In genomic region chr6:120211955-120212792, GRCh38 we compare ENCODE assay signal across 15 cellular contexts.
DNase-seq lines count a peak whose midpoint lies in the region; ATAC-seq, FAIRE-seq and TF ChIP-seq lines count a peak whose summit lies in the region.
"Had no signal": no experiment of that assay in that cellular context is flagged by ENCODE, and none has a peak within 500 bp of the region (broad histone marks: within the 10 kb centered on the region; RNA-seq: fewer than 3 reads in every experiment).

No MANE protein-coding gene starts in this region.

- H3K4me1 ChIP-seq in mammary epithelial cell (ENCODE audit: insufficient read depth, low read length), result no peaks in the 10 kb centered on the region
- peaks cover 26% of the 10 kb centered on the region for H3K4me1 ChIP-seq in HepG2 (ENCODE audit: insufficient read depth, low read length)
- H3K4me1 ChIP-seq in HAP-1, result no peaks in the 10 kb centered on the region
- H3K4me1 ChIP-seq: heart right ventricle, suprapubic skin had no signal

- no peak overlapping the region for H3K4me3 ChIP-seq in mammary epithelial cell (replicated peaks in 1 of 3; ENCODE audit: insufficient read depth in 1 of 3, low read depth in 2 of 3, low read length in 3 of 3)
- H3K4me3 ChIP-seq in HepG2 (replicated peaks in 1 of 3; ENCODE audit: insufficient read depth in 1 of 3, low read depth in 2 of 3, low read length in 3 of 3), result no peak overlapping the region
- H3K4me3 ChIP-seq in HAP-1, result no peak overlapping the region
- H3K4me3 ChIP-seq in H7 (ENCODE audit: insufficient read depth, low read depth, low read length), result no peak overlapping the region
- H3K4me3 ChIP-seq: cardiac muscle cell, heart right ventricle, suprapubic skin had no signal

- intact Hi-C loops in mammary epithelial cell (cut with micrococcal nuclease), result no loop called here
- intact Hi-C loops in HepG2 (cut with micrococcal nuclease; ENCODE audit: unreplicated experiment), result no loop called here

- no peak for TF ChIP-seq CTCF in mammary epithelial cell (conservative IDR thresholded peaks at IDR 0.05 in 1 of 2, IDR thresholded peaks at IDR 0.05 in 1 of 2; ENCODE audit: extremely low read depth in 1 of 2, insufficient read depth in 1 of 2, low read depth in 1 of 2, low read length in 2 of 2)
- no peak for TF ChIP-seq CTCF in HepG2 (CRISPR knock-in tag; IDR thresholded peaks at IDR 0.05)

- TF ChIP-seq RAD21 in HepG2 (CRISPR knock-in tag; IDR thresholded peaks at IDR 0.05), result no peak

- CTCF ChIA-PET in mammary epithelial cell (lab: Charles Lee; ENCODE audit: low non-redundant PET), result no interaction called here
- CTCF ChIA-PET in HepG2 (lab: Yijun Ruan, JAX; ENCODE audit: low intra/inter-chr PET ratio, low total read pairs), result no interaction called here

- TF ChIP-seq POLR2A in HepG2 (IDR thresholded peaks at IDR 0.05; ENCODE audit: insufficient read depth in 1 of 2, low read depth in 2 of 2, low read length in 2 of 2), result no peak

- peak; percentile 30 to 65 for DNase-seq in NOMO-1 (lab: John Stamatoyannopoulos, UW; ENCODE audit: unreplicated experiment in 2 of 2)
- DNase-seq in mammary epithelial cell, result peak; percentile 20
- DNase-seq in HepG2 (ENCODE audit: low spot score), result peak; percentile 64
- DNase-seq in HAP-1 (ENCODE audit: low spot score in 2 of 2), result no peak
- no peak for DNase-seq in globus pallidus (ENCODE audit: low spot score)
- DNase-seq in stimulated activated naive CD4-positive, alpha-beta T cell treated with Interleukin-2 at 50 U/mL for 16 hours (lab: John Stamatoyannopoulos, UW), result no peak
- no peak for DNase-seq in H7
- DNase-seq: activated CD4-positive, CD25-positive, alpha-beta regulatory T cell treated with anti-CD3 and anti-CD28 coated beads, Interleukin-2, amount 50 U/mL, for 72 hours; activated naive CD4-positive, alpha-beta T cell treated with anti-CD3 and anti-CD28 coated beads, Interleukin-2, amount 10 ng/mL, durations not matched to agents 7 days and 5 days; heart right ventricle; stimulated activated CD4-positive, alpha-beta T cell treated with anti-CD3 and anti-CD28 coated beads, Interleukin-15, amount 100 ng/mL, for 24 hours had no signal

- H4K20me1 ChIP-seq in mammary epithelial cell (ENCODE audit: insufficient read depth, low read length) (no peaks in the 10 kb centered on the region), HepG2 (ENCODE audit: insufficient read depth, low read length) (no peaks in the 10 kb centered on the region; the same call in 1 of the 2 replicates)

- H3K9ac ChIP-seq in mammary epithelial cell (ENCODE audit: insufficient read depth, low read length) (no peak overlapping the region), HepG2 (ENCODE audit: insufficient read depth, low read depth, low read length) (no peak overlapping the region)

- ATAC-seq in GM19463 (IDR thresholded peaks at IDR 0.05; ENCODE audit: unreplicated experiment), result peak; percentile 38
- ATAC-seq in HepG2, result peak; percentile 98
- ATAC-seq: heart right ventricle had no signal

- POLR2A ChIA-PET in HepG2 (lab: Yijun Ruan, JAX), result no interaction called here

- H3K27ac ChIP-seq in mammary epithelial cell (ENCODE audit: insufficient read depth, low read depth, low read length) (no peak overlapping the region), HepG2 (ENCODE audit: extremely low read length, insufficient read depth, low read length) (no peak overlapping the region)
- H3K27ac ChIP-seq: cardiac muscle cell, heart right ventricle, suprapubic skin had no signal

- FAIRE-seq in HepG2 (lab: Jason Lieb, UNC), result peak; percentile 79
- FAIRE-seq: D721Med had no signal

- 26% methylated on average over 4 of the region's 4 CpGs for whole genome bisulfite sequencing in mammary epithelial cell (ENCODE audit: low coverage, missing lambda C conversion rate)
- WGBS in HepG2 (ENCODE audit: low lambda C conversion rate), result 24% methylated on average over 4 of the region's 4 CpGs

- H3K4me2 ChIP-seq in mammary epithelial cell (ENCODE audit: insufficient read depth, low read depth, low read length), result no peak overlapping the region
- H3K4me2 ChIP-seq in HepG2 (ENCODE audit: low read depth, low read length), result 0 out of 2 replicates have a peak overlapping the region, but pooled peaks have one; percentile 16

- no peaks in the 10 kb centered on the region for H3K79me2 ChIP-seq in mammary epithelial cell (ENCODE audit: insufficient read depth, low read length)
- H3K79me2 ChIP-seq in HepG2 (ENCODE audit: insufficient read depth, low read length), result no peaks in the 10 kb centered on the region

- H3K9me3 ChIP-seq in mammary epithelial cell (replicated peaks; ENCODE audit: insufficient read depth, low read length) (no peaks in the 10 kb centered on the region), HepG2 (ENCODE audit: low read length) (no peaks in the 10 kb centered on the region), HAP-1 (no peaks in the 10 kb centered on the region)
- H3K9me3 ChIP-seq: suprapubic skin had no signal

- H2AFZ ChIP-seq in mammary epithelial cell (ENCODE audit: low read depth, low read length) (no peak overlapping the region), HepG2 (ENCODE audit: low read length) (no peak overlapping the region)

- no peak for TF ChIP-seq EP300 in HepG2 (IDR thresholded peaks at IDR 0.05; ENCODE audit: low read depth in 2 of 2, low read length in 2 of 2)
- no peak for TF ChIP-seq EP300 in HepG2 (CRISPR knock-in tag; IDR thresholded peaks at IDR 0.05; ENCODE audit: borderline replicate concordance)

- dilution Hi-C loops in mammary epithelial cell (cut with HindIII; ENCODE audit: low sequenced_read_pairs), result no loop called here

- in situ Hi-C loops in mammary epithelial cell (cut with MboI; ENCODE audit: low sequenced_read_pairs in 2 of 2) (no loop called here), HepG2 (cut with HindIII; ENCODE audit: extremely low pct_ligation_motif_present, low pct_unique_long_range_greater_than_20kb) (no loop called here), HAP-1 (cut with MboI; ENCODE audit: low sequenced_read_pairs) (no loop called here)

- no peaks in the 10 kb centered on the region for H3K27me3 ChIP-seq in mammary epithelial cell (ENCODE audit: insufficient read depth, low read length)
- H3K27me3 ChIP-seq in HepG2 (ENCODE audit: control insufficient read depth in 1 of 2, insufficient read depth in 2 of 2, low read length in 2 of 2), result no peaks in the 10 kb centered on the region
- no peaks in the 10 kb centered on the region for H3K27me3 ChIP-seq in HAP-1 (ENCODE audit: low read depth)
- H3K27me3 ChIP-seq in H7 (ENCODE audit: control insufficient read depth, insufficient read depth, low read length), result no peaks in the 10 kb centered on the region
- H3K27me3 ChIP-seq: cardiac muscle cell, heart right ventricle, suprapubic skin had no signal

- no TSS peak for BruUV-seq in mammary epithelial cell (replicated peaks; lab: Mats Ljungman, UMichigan)
- BruUV-seq in HepG2 (replicated peaks; lab: Mats Ljungman, UMichigan), result no TSS peak

- H3K36me3 ChIP-seq in mammary epithelial cell (ENCODE audit: insufficient read depth, low read length), result no peaks in the 10 kb centered on the region
- no peaks in the 10 kb centered on the region for H3K36me3 ChIP-seq in HepG2 (replicated peaks in 1 of 2; ENCODE audit: control insufficient read depth in 1 of 2, insufficient read depth in 2 of 2, low read length in 2 of 2)
- H3K36me3 ChIP-seq in HAP-1 (replicated peaks), result no peaks in the 10 kb centered on the region
- no peaks in the 10 kb centered on the region for H3K36me3 ChIP-seq in H7 (replicated peaks; ENCODE audit: control insufficient read depth, insufficient read depth, low read length)
- H3K36me3 ChIP-seq: cardiac muscle cell, heart right ventricle, suprapubic skin had no signal

TF ChIP-seq in HepG2, 621 proteins besides CTCF, POLR2A, EP300 and RAD21 (continues in another document):
- TF ChIP-seq EEA1 (CRISPR knock-in tag; IDR thresholded peaks at IDR 0.05; ENCODE audit: borderline replicate concordance), result no peak
- TF ChIP-seq MEIS2 (CRISPR knock-in tag; IDR thresholded peaks at IDR 0.05), result no peak
- TF ChIP-seq SNAPC5 (CRISPR knock-in tag; IDR thresholded peaks at IDR 0.05; ENCODE audit: borderline replicate concordance), result no peak
- no peak for TF ChIP-seq ZNF572 (CRISPR knock-in tag; IDR thresholded peaks at IDR 0.05)

Comparison
In these comparisons a context has a peak if more than half of its experiments do, and no peak if none do; other contexts are left out.
1. DNase-seq: peak in NOMO-1 (2 of 2), mammary epithelial cell (single experiment) and HepG2 (single experiment); none in HAP-1 (0 of 2), globus pallidus (single experiment), stimulated activated naive CD4-positive, alpha-beta T cell treated with Interleukin-2 at 50 U/mL for 16 hours (single experiment) and H7 (single experiment).